Comparison of ENCODE assay signal across 1 cellular context in genomic region chr13:77009011-77009410, GRCh38.
A peak's percentile ranks its signal among the peaks of the same experiment; 100 is the strongest.
TF ChIP-seq lines count a peak whose summit lies in the region.

No MANE protein-coding gene starts in this region.

TF ChIP-seq in IMR-90, 13 proteins besides CTCF, POLR2A, EP300 and RAD21:
- no peak for TF ChIP-seq NFE2L2 (IDR thresholded peaks at IDR 0.05; ENCODE audit: low read depth, low read length)
- TF ChIP-seq FOS (IDR thresholded peaks at IDR 0.05; ENCODE audit: low read depth, low read length), result 0 out of 2 replicates have a peak, but pooled peaks have one; percentile 10
